In the genomic region with DNA sequence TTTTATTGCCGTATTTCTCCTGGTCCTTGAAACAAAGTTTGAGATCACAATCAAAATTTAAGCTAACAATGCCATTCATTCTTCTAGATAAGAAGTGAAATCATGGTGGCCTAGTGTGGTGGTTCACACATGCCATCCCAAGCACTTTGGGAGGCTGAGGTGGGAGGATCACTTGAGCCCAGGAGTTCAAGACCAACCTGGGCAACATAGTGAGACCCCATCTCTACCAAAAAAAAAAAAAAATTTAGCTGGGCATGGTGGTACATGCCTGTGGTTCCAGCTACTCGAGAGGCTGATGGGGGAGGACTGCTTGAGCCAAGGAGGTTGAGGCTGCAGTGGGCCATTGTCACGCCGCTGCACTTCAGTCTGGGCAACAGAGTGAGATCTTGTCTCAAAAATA, we compare ENCODE assay signal across 23 cellular contexts. TPM values are rescaled to one million over a fixed set of nuclear protein-coding genes. Genes with fewer than 3 reads are reported as not detected.
DNase-seq lines count a peak whose midpoint lies in the region; ATAC-seq, FAIRE-seq and TF ChIP-seq lines count a peak whose summit lies in the region.
"Had no signal": no experiment of that assay in that cellular context is flagged by ENCODE, and none has a peak within 500 bp of the region (broad histone marks: within the 10 kb centered on the region; RNA-seq: fewer than 3 reads in every experiment).

No MANE protein-coding gene starts in this region.

- peaks cover 4% of the 10 kb centered on the region for H3K9me1 ChIP-seq in K562 (ENCODE audit: control insufficient read depth, insufficient read depth, low read length)

- intact Hi-C loops in K562 (cut with micrococcal nuclease), result no loop called here

- ATAC-seq in T-helper 17 cell, result no peak
- ATAC-seq in K562, result no peak
- ATAC-seq in gastroesophageal sphincter, result no peak
- no peak for ATAC-seq in GM19395 (IDR thresholded peaks at IDR 0.05; ENCODE audit: unreplicated experiment)
- ATAC-seq: A549 had no signal

- H3K4me3 ChIP-seq in K562 (no peak overlapping the region), gastroesophageal sphincter (no peak overlapping the region)
- H3K4me3 ChIP-seq: A549, HAP-1 had no signal

- peaks cover 10% of the 10 kb centered on the region for H3K79me2 ChIP-seq in K562 (ENCODE audit: control insufficient read depth, insufficient read depth, low read length)

- H3K27me3 ChIP-seq in K562 (ENCODE audit: control insufficient read depth in 2 of 2, insufficient read depth in 2 of 2, low read length in 2 of 2) (no peaks in the 10 kb centered on the region), gastroesophageal sphincter (no peaks in the 10 kb centered on the region)

- DNase-seq in activated T-cell treated with anti-CD3 and anti-CD28 coated beads, Interleukin-2, amount 50 U/mL, for 24 hours, result no peak
- no peak for DNase-seq in activated T-cell treated with anti-CD3 and anti-CD28 coated beads, Interleukin-2, amount 50 U/mL, for 48 hours
- DNase-seq in T-helper 17 cell (no peak), K562 (ENCODE audit: extremely low read depth in 1 of 4, low spot score in 3 of 4) (no peak), nephron progenitor cell (no peak), AG08396 (ENCODE audit: low spot score) (no peak)
- DNase-seq: 8988T; ACHN; C1 segment of cervical spinal cord; Calu3; CD4-positive, alpha-beta memory T cell; COR-L47; DMS53; DMS79 treated with DMSO at 0.1 percent for 48 hours; GF-D8; GOT3 had no signal

- no peak overlapping the region for H3K4me2 ChIP-seq in K562 (ENCODE audit: insufficient read depth, low read length)
- H3K4me2 ChIP-seq: A549 had no signal

- peak overlapping the region; percentile 40 for H3K27ac Mint-ChIP-seq in activated T-cell treated with anti-CD3 and anti-CD28 coated beads, Interleukin-2, amount 50 U/mL, for 24 hours
- H3K27ac Mint-ChIP-seq in T-helper 17 cell, result peak overlapping the region; percentile 27
- H3K27ac Mint-ChIP-seq in nephron progenitor cell, result no peak overlapping the region

- WGBS in K562 (ENCODE audit: insufficient coverage, low coverage, missing lambda C conversion rate), result 98% methylated on average over 4 of the region's 4 CpGs
- WGBS in gastroesophageal sphincter (ENCODE audit: low coverage in 1 of 2), 2 donors, result 100% methylated on average over 1 to 4 of the region's 4 CpGs

- H3K4me1 ChIP-seq in K562 (replicated peaks in 1 of 2; ENCODE audit: control insufficient read depth in 2 of 2, insufficient read depth in 2 of 2, low read length in 2 of 2), result no peaks in the 10 kb centered on the region
- H3K4me1 ChIP-seq in gastroesophageal sphincter, result no peaks in the 10 kb centered on the region
- H3K4me1 ChIP-seq: A549, HAP-1 had no signal

- no peak overlapping the region for H2AFZ ChIP-seq in K562 (ENCODE audit: low read depth, low read length)

- H3K36me3 ChIP-seq in K562 (ENCODE audit: control insufficient read depth, insufficient read depth, low read length), result peaks cover 66% of the 10 kb centered on the region
- peaks cover 0 to 69% of the 10 kb centered on the region in 2 donors for H3K36me3 ChIP-seq in gastroesophageal sphincter

- BruUV-seq in K562 (replicated peaks; lab: Mats Ljungman, UMichigan), result no TSS peak

- no peak for TF ChIP-seq CTCF in K562 (IDR thresholded peaks at IDR 0.05 in 2 of 3, conservative IDR thresholded peaks at IDR 0.05 in 1 of 3; ENCODE audit: insufficient read depth in 2 of 3, low read depth in 1 of 3, low read length in 3 of 3)
- no peak for TF ChIP-seq CTCF in nephron progenitor cell (IDR thresholded peaks at IDR 0.05)
- no peak for TF ChIP-seq CTCF in gastroesophageal sphincter (IDR thresholded peaks at IDR 0.05)

- TF ChIP-seq POLR2A in K562 (conservative IDR thresholded peaks at IDR 0.05) (no peak), gastroesophageal sphincter (IDR thresholded peaks at IDR 0.05) (no peak)

- CTCF ChIA-PET in K562 (lab: Yijun Ruan, JAX; ENCODE audit: low intra/inter-chr PET ratio), result no interaction called here

- H4K20me1 ChIP-seq in K562 (replicated peaks; ENCODE audit: control insufficient read depth, insufficient read depth, low read length), result no peaks in the 10 kb centered on the region

- H3K27ac ChIP-seq in K562 (ENCODE audit: extremely low read depth, low read depth, low read length), result no peak overlapping the region
- H3K27ac ChIP-seq in gastroesophageal sphincter, result no peak overlapping the region
- H3K27ac ChIP-seq: A549 had no signal

- H3K9me3 ChIP-seq in T-helper 17 cell (ENCODE audit: control insufficient read depth, low read length, poor library complexity, severe bottlenecking) (no peaks in the 10 kb centered on the region), K562 (replicated peaks; ENCODE audit: control insufficient read depth, insufficient read depth, low read depth, low read length) (no peaks in the 10 kb centered on the region), gastroesophageal sphincter (no peaks in the 10 kb centered on the region)
- H3K9me3 ChIP-seq: A549, HAP-1 had no signal

- H3K27me3 Mint-ChIP-seq in activated T-cell treated with anti-CD3 and anti-CD28 coated beads, Interleukin-2, amount 50 U/mL, for 24 hours, result no peaks in the 10 kb centered on the region
- H3K27me3 Mint-ChIP-seq in T-helper 17 cell, result no peaks in the 10 kb centered on the region
- H3K27me3 Mint-ChIP-seq in nephron progenitor cell (ENCODE audit: low read depth, poor library complexity), result no peaks in the 10 kb centered on the region
- H3K27me3 Mint-ChIP-seq: CD4-positive, alpha-beta memory T cell had no signal

- no peaks in the 10 kb centered on the region for H3K9me3 Mint-ChIP-seq in activated T-cell treated with anti-CD3 and anti-CD28 coated beads, Interleukin-2, amount 50 U/mL, for 24 hours
- no peaks in the 10 kb centered on the region for H3K9me3 Mint-ChIP-seq in nephron progenitor cell
- H3K9me3 Mint-ChIP-seq: CD4-positive, alpha-beta memory T cell had no signal

- peaks cover 5% of the 10 kb centered on the region for H3K4me1 Mint-ChIP-seq in activated T-cell treated with anti-CD3 and anti-CD28 coated beads, Interleukin-2, amount 50 U/mL, for 24 hours (ENCODE audit: low read depth)
- H3K4me1 Mint-ChIP-seq in T-helper 17 cell (peaks cover 13% of the 10 kb centered on the region), nephron progenitor cell (peaks cover 46% of the 10 kb centered on the region)

- H3K9ac ChIP-seq in K562 (ENCODE audit: insufficient read depth in 1 of 2, low read depth in 2 of 2, low read length in 2 of 2), result no peak overlapping the region

- POLR2A ChIA-PET in K562 (lab: Yijun Ruan, JAX), result interaction anchor here (0.7 to 1.3 kb wide), 5 partner anchors 11 to 46 kb away, joined by 3 to 4 read pairs (median 3); no protein-coding TSS in a partner anchor

- peaks cover 80% of the 10 kb centered on the region for H3K36me3 Mint-ChIP-seq in activated T-cell treated with anti-CD3 and anti-CD28 coated beads, Interleukin-2, amount 50 U/mL, for 24 hours (ENCODE audit: low read depth)
- peaks cover 3% of the 10 kb centered on the region for H3K36me3 Mint-ChIP-seq in T-helper 17 cell (ENCODE audit: low read depth)
- peaks cover 49% of the 10 kb centered on the region for H3K36me3 Mint-ChIP-seq in nephron progenitor cell (ENCODE audit: low read depth)

- no peak overlapping the region for H3K4me3 Mint-ChIP-seq in activated T-cell treated with anti-CD3 and anti-CD28 coated beads, Interleukin-2, amount 50 U/mL, for 24 hours
- H3K4me3 Mint-ChIP-seq in T-helper 17 cell, result no peak overlapping the region
- peak overlapping the region; percentile 10 for H3K4me3 Mint-ChIP-seq in nephron progenitor cell
- H3K4me3 Mint-ChIP-seq: CD4-positive, alpha-beta memory T cell had no signal

- TF ChIP-seq RAD21 in K562 (CRISPR knock-in tag; conservative IDR thresholded peaks at IDR 0.05 in 1 of 2, IDR thresholded peaks at IDR 0.05 in 1 of 2), result no peak

- no peak for FAIRE-seq in K562 (lab: Jason Lieb, UNC)
- FAIRE-seq: A549, GM12891, GM18507, H54 had no signal

- TF ChIP-seq EP300 in K562 (IDR thresholded peaks at IDR 0.05; ENCODE audit: low read length) (no peak), gastroesophageal sphincter (IDR thresholded peaks at IDR 0.05) (no peak)

- in situ Hi-C loops in K562 (cut with MboI), result no loop called here

RNA-seq across cellular contexts. Expression of gene GDF11, which starts 24.2 kb away (rescaled TPM):
- 1 to 10 TPM; 6.7 to 9.5 TPM for total RNA-seq in T-helper 17 cell
- 9.2 and 9.9 TPM in 2 replicates for total RNA-seq in K562 (2011; cell fraction: chromatin; rRNA removed; ENCODE audit: low replicate concordance)
- total RNA-seq in K562 (2011; cell fraction: nucleolus; rRNA removed), result 5.4 and 6.5 TPM in 2 replicates
- 6.2 and 7.9 TPM in 2 replicates for total RNA-seq in K562 (2011; cell fraction: nucleoplasm; rRNA removed)
- 2.4 and 6.5 TPM in 2 replicates for total RNA-seq in K562 (2014; rRNA removed)
- 4.3 and 4.7 TPM in 2 replicates for total RNA-seq in K562 (2014; rRNA removed; fragmentation: Illumina TruSeq; extraction: Trizol)
- 4.9 and 5.2 TPM in 2 replicates for total RNA-seq in K562 (2015; rRNA removed; fragmentation: Illumina TruSeq; extraction: Trizol)
- 15.7 and 19.9 TPM in 2 replicates for total RNA-seq in K562 (2021)
- polyA plus RNA-seq in K562 (2011; rRNA removed), result 4.2 and 4.8 TPM in 2 replicates
- polyA plus RNA-seq in K562 (2011; cell fraction: cytosol; rRNA removed), result 4.7 and 10.2 TPM in 2 replicates
- polyA plus RNA-seq in K562 (2011; cell fraction: nucleus; rRNA removed), result 4.3 and 9.6 TPM in 2 replicates
- 11.4 and 16.1 TPM in 2 replicates for polyA plus RNA-seq in K562 (2012)
- polyA plus RNA-seq in K562 (2014; fragmentation: Illumina TruSeq; extraction: Trizol), result 10.3 and 10.5 TPM in 2 replicates
- polyA plus RNA-seq in K562 (2014; fragmentation: Nextera tagmentation; extraction: Ambion mirVana), result 1 to 10 TPM; 1.4 to 1.6 TPM
- polyA plus RNA-seq in K562 (2014; rRNA removed), result 9.7 and 14.2 TPM in 2 replicates
- 2.9 and 3.7 TPM in 2 replicates for polyA minus RNA-seq in K562 (2011; rRNA and poly(A)+ RNA removed)
- polyA minus RNA-seq in K562 (2011; cell fraction: cytosol; rRNA and poly(A)+ RNA removed), result 5.1 and 5.4 TPM in 2 replicates
- polyA minus RNA-seq in K562 (2011; cell fraction: nucleus; rRNA and poly(A)+ RNA removed), result 2.7 and 4.2 TPM in 2 replicates
- total RNA-seq in gastroesophageal sphincter, result 1 to 10 TPM; 2.8 to 9.8 (median 3.6) TPM

RNA-seq across cellular contexts. Expression of gene CD63, which starts 38.3 kb away (rescaled TPM):
- total RNA-seq in T-helper 17 cell (10 to 100 TPM; 83.3 to 83.9 TPM), K562 (2014; rRNA removed) (425 and 433 TPM in 2 replicates), K562 (2014; rRNA removed; fragmentation: Illumina TruSeq; extraction: Trizol) (411 and 413 TPM in 2 replicates), K562 (2015; rRNA removed; fragmentation: Illumina TruSeq; extraction: Trizol) (706 and 735 TPM in 2 replicates), K562 (2021) (412 and 416 TPM in 2 replicates), gastroesophageal sphincter (100 to 1,000 TPM; 500 to 856 (median 792) TPM)
- total RNA-seq in K562 (2011; cell fraction: chromatin; rRNA removed; ENCODE audit: low replicate concordance), result 272 and 331 TPM in 2 replicates
- total RNA-seq in K562 (2011; cell fraction: nucleolus; rRNA removed), result 598 and 672 TPM in 2 replicates
- total RNA-seq in K562 (2011; cell fraction: nucleoplasm; rRNA removed), result 455 and 604 TPM in 2 replicates
- polyA plus RNA-seq in K562 (2011; rRNA removed) (219 and 313 TPM in 2 replicates), K562 (2014; fragmentation: Illumina TruSeq; extraction: Trizol) (408 and 431 TPM in 2 replicates), K562 (2014; fragmentation: Nextera tagmentation; extraction: Ambion mirVana) (100 to 1,000 TPM; 531 to 576 TPM), K562 (2014; rRNA removed) (501 and 655 TPM in 2 replicates)
- 416 and 450 TPM in 2 replicates for polyA plus RNA-seq in K562 (2011; cell fraction: cytosol; rRNA removed)
- 74.3 and 108 TPM in 2 replicates for polyA plus RNA-seq in K562 (2011; cell fraction: nucleus; rRNA removed)
- polyA plus RNA-seq in K562 (2012), result 824 and 1,019 TPM in 2 replicates
- 261 and 331 TPM in 2 replicates for polyA minus RNA-seq in K562 (2011; rRNA and poly(A)+ RNA removed)
- polyA minus RNA-seq in K562 (2011; cell fraction: cytosol; rRNA and poly(A)+ RNA removed), result 98.5 and 116 TPM in 2 replicates
- polyA minus RNA-seq in K562 (2011; cell fraction: nucleus; rRNA and poly(A)+ RNA removed), result 19.3 and 46.9 TPM in 2 replicates

RNA-seq across cellular contexts. Expression of gene RDH5, which starts 47.0 kb away (rescaled TPM):
- total RNA-seq in T-helper 17 cell, result 10 to 100 TPM; 12.9 to 13.8 TPM
- 10.5 and 25.4 TPM in 2 replicates for total RNA-seq in K562 (2011; cell fraction: chromatin; rRNA removed; ENCODE audit: low replicate concordance)
- 12.8 and 20.5 TPM in 2 replicates for total RNA-seq in K562 (2011; cell fraction: nucleolus; rRNA removed)
- total RNA-seq in K562 (2011; cell fraction: nucleoplasm; rRNA removed), result 12.5 and 18.9 TPM in 2 replicates
- 1.7 TPM in 1 of 2 replicates, not detected in the other for total RNA-seq in K562 (2014; rRNA removed)
- total RNA-seq in K562 (2014; rRNA removed; fragmentation: Illumina TruSeq; extraction: Trizol), result 1.1 and 1.5 TPM in 2 replicates
- total RNA-seq in K562 (2015; rRNA removed; fragmentation: Illumina TruSeq; extraction: Trizol), result 0.60 and 2.0 TPM in 2 replicates
- 1.0 and 1.5 TPM in 2 replicates for total RNA-seq in K562 (2021)
- 1.6 TPM in 2 replicates for polyA plus RNA-seq in K562 (2011; rRNA removed)
- 0.56 and 0.92 TPM in 2 replicates for polyA plus RNA-seq in K562 (2011; cell fraction: cytosol; rRNA removed)
- 5.6 and 6.6 TPM in 2 replicates for polyA plus RNA-seq in K562 (2011; cell fraction: nucleus; rRNA removed)
- 0.52 and 2.5 TPM in 2 replicates for polyA plus RNA-seq in K562 (2012)
- polyA plus RNA-seq in K562 (2014; fragmentation: Illumina TruSeq; extraction: Trizol), result 0.21 and 0.28 TPM in 2 replicates
- polyA plus RNA-seq in K562 (2014; fragmentation: Nextera tagmentation; extraction: Ambion mirVana), result under 1 TPM; 0.41 to 0.46 TPM
- 0.62 and 1.2 TPM in 2 replicates for polyA plus RNA-seq in K562 (2014; rRNA removed)
- 2.8 and 4.0 TPM in 2 replicates for polyA minus RNA-seq in K562 (2011; rRNA and poly(A)+ RNA removed)
- 1.1 TPM in 1 of 2 replicates, not detected in the other for polyA minus RNA-seq in K562 (2011; cell fraction: cytosol; rRNA and poly(A)+ RNA removed)
- 5.1 and 6.1 TPM in 2 replicates for polyA minus RNA-seq in K562 (2011; cell fraction: nucleus; rRNA and poly(A)+ RNA removed)
- total RNA-seq in gastroesophageal sphincter, result 10 to 100 TPM; 18.0 to 57.0 (median 31.9) TPM

RNA-seq across cellular contexts. Expression of gene SARNP, which starts 50.4 kb away (rescaled TPM):
- total RNA-seq in T-helper 17 cell, result 10 to 100 TPM; 37.3 to 38.5 TPM
- 60.9 and 133 TPM in 2 replicates for total RNA-seq in K562 (2011; cell fraction: chromatin; rRNA removed; ENCODE audit: low replicate concordance)
- total RNA-seq in K562 (2011; cell fraction: nucleolus; rRNA removed), result 37.2 and 42.0 TPM in 2 replicates
- total RNA-seq in K562 (2011; cell fraction: nucleoplasm; rRNA removed), result 64.7 and 91.5 TPM in 2 replicates
- 111 and 202 TPM in 2 replicates for total RNA-seq in K562 (2014; rRNA removed)
- 174 and 193 TPM in 2 replicates for total RNA-seq in K562 (2014; rRNA removed; fragmentation: Illumina TruSeq; extraction: Trizol)
- 147 and 154 TPM in 2 replicates for total RNA-seq in K562 (2015; rRNA removed; fragmentation: Illumina TruSeq; extraction: Trizol)
- total RNA-seq in K562 (2021), result 70.1 and 77.8 TPM in 2 replicates
- polyA plus RNA-seq in K562 (2011; rRNA removed), result 156 and 174 TPM in 2 replicates
- 43.4 and 112 TPM in 2 replicates for polyA plus RNA-seq in K562 (2011; cell fraction: cytosol; rRNA removed)
- 37.7 and 65.4 TPM in 2 replicates for polyA plus RNA-seq in K562 (2011; cell fraction: nucleus; rRNA removed)
- polyA plus RNA-seq in K562 (2012), result 99.8 and 146 TPM in 2 replicates
- polyA plus RNA-seq in K562 (2014; fragmentation: Illumina TruSeq; extraction: Trizol), result 198 and 206 TPM in 2 replicates
- 100 to 1,000 TPM; 342 to 400 TPM for polyA plus RNA-seq in K562 (2014; fragmentation: Nextera tagmentation; extraction: Ambion mirVana)
- 212 and 228 TPM in 2 replicates for polyA plus RNA-seq in K562 (2014; rRNA removed)
- 80.6 and 102 TPM in 2 replicates for polyA minus RNA-seq in K562 (2011; rRNA and poly(A)+ RNA removed)
- 16.2 and 17.3 TPM in 2 replicates for polyA minus RNA-seq in K562 (2011; cell fraction: cytosol; rRNA and poly(A)+ RNA removed)
- polyA minus RNA-seq in K562 (2011; cell fraction: nucleus; rRNA and poly(A)+ RNA removed), result 18.3 and 38.1 TPM in 2 replicates
- 10 to 100 TPM; 50.3 to 90.5 (median 63.3) TPM for total RNA-seq in gastroesophageal sphincter

RNA-seq across cellular contexts. Expression of gene ORMDL2, which starts 50.7 kb away (rescaled TPM):
- total RNA-seq in T-helper 17 cell, result 10 to 100 TPM; 16.3 to 20.5 TPM
- 43.2 and 59.0 TPM in 2 replicates for total RNA-seq in K562 (2011; cell fraction: chromatin; rRNA removed; ENCODE audit: low replicate concordance)
- 52.1 and 60.7 TPM in 2 replicates for total RNA-seq in K562 (2011; cell fraction: nucleolus; rRNA removed)
- total RNA-seq in K562 (2011; cell fraction: nucleoplasm; rRNA removed), result 62.7 and 65.0 TPM in 2 replicates
- 9.9 and 13.6 TPM in 2 replicates for total RNA-seq in K562 (2014; rRNA removed)
- total RNA-seq in K562 (2014; rRNA removed; fragmentation: Illumina TruSeq; extraction: Trizol), result 41.8 and 42.9 TPM in 2 replicates
- 21.6 and 23.3 TPM in 2 replicates for total RNA-seq in K562 (2015; rRNA removed; fragmentation: Illumina TruSeq; extraction: Trizol)
- total RNA-seq in K562 (2021), result 32.7 and 34.3 TPM in 2 replicates
- polyA plus RNA-seq in K562 (2011; rRNA removed), result 23.3 and 34.4 TPM in 2 replicates
- 33.2 and 42.6 TPM in 2 replicates for polyA plus RNA-seq in K562 (2011; cell fraction: cytosol; rRNA removed)
- polyA plus RNA-seq in K562 (2011; cell fraction: nucleus; rRNA removed), result 20.9 and 22.1 TPM in 2 replicates
- polyA plus RNA-seq in K562 (2012), result 37.0 and 51.4 TPM in 2 replicates
- 35.7 and 45.2 TPM in 2 replicates for polyA plus RNA-seq in K562 (2014; fragmentation: Illumina TruSeq; extraction: Trizol)
- polyA plus RNA-seq in K562 (2014; fragmentation: Nextera tagmentation; extraction: Ambion mirVana), result 100 to 1,000 TPM in 1 of 2 experiments, 10 to 100 TPM in 1; 98.0 to 113 TPM
- 21.7 and 27.0 TPM in 2 replicates for polyA plus RNA-seq in K562 (2014; rRNA removed)
- 36.5 and 42.4 TPM in 2 replicates for polyA minus RNA-seq in K562 (2011; rRNA and poly(A)+ RNA removed)
- 10.3 and 21.0 TPM in 2 replicates for polyA minus RNA-seq in K562 (2011; cell fraction: cytosol; rRNA and poly(A)+ RNA removed)
- 15.8 and 25.9 TPM in 2 replicates for polyA minus RNA-seq in K562 (2011; cell fraction: nucleus; rRNA and poly(A)+ RNA removed)
- total RNA-seq in gastroesophageal sphincter, result 10 to 100 TPM in 3 of 4 donors, 1 to 10 TPM in 1; 9.2 to 13.1 (median 11.9) TPM
